ENCODE assay signal across 8 cellular contexts in genomic region chr3:156825795-156826143, GRCh38. TPM values are rescaled to one million over a fixed set of nuclear protein-coding genes. Genes with fewer than 3 reads are reported as not detected.
A peak's percentile ranks its signal among the peaks of the same experiment; 100 is the strongest.
DNase-seq lines count a peak whose midpoint lies in the region; ATAC-seq and TF ChIP-seq lines count a peak whose summit lies in the region.

No MANE protein-coding gene starts in this region.

- no peaks in the 10 kb centered on the region for H3K36me3 ChIP-seq in OCI-LY7 (ENCODE audit: insufficient read depth, low read length)

- no peaks in the 10 kb centered on the region for H3K36me3 Mint-ChIP-seq in osteocyte (ENCODE audit: unreplicated experiment)

- no peak for TF ChIP-seq POLR2A in erythroblast (IDR thresholded peaks at IDR 0.05; ENCODE audit: low read length)

- H3K9me2 ChIP-seq in OCI-LY7 (ENCODE audit: insufficient read depth, low read length): no peaks in the 10 kb centered on the region

- H3K4me3 ChIP-seq in OCI-LY7 (ENCODE audit: low read depth, low read length, poor library complexity, severe bottlenecking): no peak overlapping the region

- no peaks in the 10 kb centered on the region for H3K4me1 ChIP-seq in OCI-LY7 (ENCODE audit: insufficient read depth, low read length, poor library complexity, severe bottlenecking)

- no peak overlapping the region for H2AFZ ChIP-seq in OCI-LY7 (ENCODE audit: low read length)

- BruUV-seq in OCI-LY7 (replicated peaks; lab: Mats Ljungman, UMichigan): no TSS peak

- no peaks in the 10 kb centered on the region for H3K9me3 ChIP-seq in OCI-LY7 (ENCODE audit: low read length)

- no peaks in the 10 kb centered on the region for H4K20me1 ChIP-seq in OCI-LY7 (ENCODE audit: insufficient read depth, low read length)

- H3K27ac ChIP-seq in OCI-LY7 (ENCODE audit: low read depth, low read length, poor library complexity, severe bottlenecking) (no peak overlapping the region), epithelial cell of prostate (peak overlapping the region; percentile 98)

- peak overlapping the region; percentile 53; the same call in 1 of the 2 replicates for H3K4me2 ChIP-seq in OCI-LY7 (ENCODE audit: low read length)

- H3K9me3 Mint-ChIP-seq in osteocyte (ENCODE audit: unreplicated experiment): peaks cover 5% of the 10 kb centered on the region

- peak overlapping the region; percentile 74 for H3K4me3 Mint-ChIP-seq in osteocyte (ENCODE audit: unreplicated experiment)

- TF ChIP-seq CTCF in OCI-LY7 (conservative IDR thresholded peaks at IDR 0.05; ENCODE audit: low read length) (no peak), osteocyte (IDR thresholded peaks at IDR 0.05) (no peak)

- no peak for DNase-seq in OCI-LY7 (ENCODE audit: low spot score)
- DNase-seq in epithelial cell of prostate (ENCODE audit: low read depth, low spot score): no peak
- DNase-seq in osteocyte (ENCODE audit: extremely low spot score, unreplicated experiment): no peak
- DNase-seq in EL: no peak
- DNase-seq in NCI-H524 treated with DMSO at 0.1 percent for 48 hours (lab: John Stamatoyannopoulos, UW): no peak
- DNase-seq in erythroblast (lab: John Stamatoyannopoulos, UW): no peak

- H3K27ac Mint-ChIP-seq in osteocyte (ENCODE audit: unreplicated experiment): peak overlapping the region; percentile 92

- H3K4me1 Mint-ChIP-seq in osteocyte (ENCODE audit: unreplicated experiment): peaks cover 25% of the 10 kb centered on the region

- POLR2A ChIA-PET in OCI-LY7 (lab: Charles Lee): no interaction called here

- no peaks in the 10 kb centered on the region for H3K27me3 Mint-ChIP-seq in osteocyte (ENCODE audit: unreplicated experiment)

- ATAC-seq in GM18870 (IDR thresholded peaks at IDR 0.05; ENCODE audit: unreplicated experiment): peak; percentile 40
- ATAC-seq in HG02610 (IDR thresholded peaks at IDR 0.05; ENCODE audit: unreplicated experiment): peak; percentile 61

- intact Hi-C loops in OCI-LY7 (cut with micrococcal nuclease; ENCODE audit: unreplicated experiment): no loop called here

- no peaks in the 10 kb centered on the region for H3K79me2 ChIP-seq in OCI-LY7 (ENCODE audit: insufficient read depth, low read depth, low read length)

- CTCF ChIA-PET in OCI-LY7 (lab: Charles Lee; ENCODE audit: unreplicated experiment): no interaction called here

RNA-seq across cellular contexts. Expression of gene LEKR1, which starts 0.4 kb away (rescaled TPM):
- total RNA-seq in OCI-LY7 (2014; rRNA removed; shearing (Covaris generic)): 0.16 TPM in 1 of 2 replicates, not detected in the other
- total RNA-seq in OCI-LY7 (2022): not detected in 2 replicates
- 0.55 and 1.0 TPM in 2 replicates for total RNA-seq in osteocyte
